28 cellular contexts compared by ENCODE assay signal in the genomic region with DNA sequence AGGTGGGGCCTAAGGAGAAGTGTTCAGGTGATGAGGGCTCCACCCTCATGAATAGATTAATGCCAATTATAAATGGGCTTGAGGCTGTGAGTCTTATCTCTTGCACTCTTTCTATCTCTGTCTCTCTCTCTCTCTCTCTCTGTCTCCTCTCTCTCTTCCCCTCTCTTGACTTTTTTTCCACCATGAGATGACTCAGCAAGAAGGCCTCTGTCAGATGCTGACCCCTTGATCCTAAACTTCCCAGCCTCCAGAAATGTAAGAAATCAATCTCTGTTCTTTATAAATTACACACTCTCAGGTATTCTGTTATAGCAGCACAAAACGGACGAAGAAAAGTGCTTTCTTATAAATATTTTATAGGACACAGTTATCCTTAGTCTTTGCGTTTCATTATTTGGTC.
"Had no signal": no experiment of that assay in that cellular context is flagged by ENCODE, and none has a peak within 500 bp of the region (broad histone marks: within the 10 kb centered on the region; RNA-seq: fewer than 3 reads in every experiment).

No MANE protein-coding gene starts in this region.

- H3K4me3 ChIP-seq: breast epithelium, esophagus squamous epithelium, gastroesophageal sphincter, right atrium auricular region, transverse colon had no signal

- H3K27me3 Mint-ChIP-seq: activated CD4-positive, alpha-beta memory T cell treated with anti-CD3 and anti-CD28 coated beads, Interleukin-2, amount 10 ng/mL, durations not matched to agents 7 days and 5 days; activated CD4-positive, alpha-beta T cell treated with anti-CD3 and anti-CD28 coated beads, Interleukin-2, amount 10 ng/mL, durations not matched to agents 7 days and 5 days; activated T-helper 17 cell treated with anti-CD3 and anti-CD28 coated beads, Interleukin-2, amount 50 U/mL, for 72 hours; natural killer cell treated with Interleukin-12 subunit alpha and Interleukin-12 subunit beta and Interleukin-15 and Interleukin-18, amount 100 ng/mL, for 72 hours; T-helper 17 cell had no signal

- H3K9me3 Mint-ChIP-seq: activated CD4-positive, alpha-beta T cell treated with anti-CD3 and anti-CD28 coated beads, Interleukin-2, amount 10 ng/mL, durations not matched to agents 7 days and 5 days; WTC11 had no signal

- H3K4me1 Mint-ChIP-seq: activated CD4-positive, alpha-beta memory T cell treated with anti-CD3 and anti-CD28 coated beads, Interleukin-2, amount 10 ng/mL, durations not matched to agents 7 days and 5 days; activated CD4-positive, alpha-beta T cell treated with anti-CD3 and anti-CD28 coated beads, Interleukin-2, amount 10 ng/mL, durations not matched to agents 7 days and 5 days; activated T-helper 17 cell treated with anti-CD3 and anti-CD28 coated beads, Interleukin-2, amount 50 U/mL, for 72 hours; T-helper 17 cell; WTC11 had no signal

- H3K27ac ChIP-seq: breast epithelium, epithelial cell of prostate, esophagus squamous epithelium, gastroesophageal sphincter, right atrium auricular region, transverse colon had no signal

- H3K27ac Mint-ChIP-seq: activated CD4-positive, alpha-beta memory T cell treated with anti-CD3 and anti-CD28 coated beads, Interleukin-2, amount 10 ng/mL, durations not matched to agents 7 days and 5 days; activated CD4-positive, alpha-beta T cell treated with anti-CD3 and anti-CD28 coated beads, Interleukin-2, amount 10 ng/mL, durations not matched to agents 7 days and 5 days; activated T-helper 17 cell treated with anti-CD3 and anti-CD28 coated beads, Interleukin-2, amount 50 U/mL, for 72 hours; natural killer cell treated with Interleukin-12 subunit alpha and Interleukin-12 subunit beta and Interleukin-15 and Interleukin-18, amount 100 ng/mL, for 72 hours; T-helper 17 cell; WTC11 had no signal

- DNase-seq: activated CD4-positive, alpha-beta memory T cell treated with anti-CD3 and anti-CD28 coated beads, Interleukin-2, amount 10 ng/mL, durations not matched to agents 7 days and 5 days; activated CD4-positive, alpha-beta T cell treated with anti-CD3 and anti-CD28 coated beads for 1 hour; activated CD4-positive, alpha-beta T cell treated with anti-CD3 and anti-CD28 coated beads, Interleukin-2, amount 10 ng/mL, durations not matched to agents 7 days and 5 days; activated CD8-positive, alpha-beta memory T cell treated with anti-CD3 and anti-CD28 coated beads, Interleukin-2, amount 50 U/mL, for 48 hours; activated gamma-delta T cell treated with Interleukin-2 at 50 U/mL for 16 hours; activated naive CD4-positive, alpha-beta T cell treated with anti-CD3 and anti-CD28 coated beads, Interleukin-2, amount 50 U/mL, for 16 hours; activated T-cell treated with anti-CD3 and anti-CD28 coated beads, Interleukin-2, amount 50 U/mL, for 4 hours; amygdala; central memory CD4-positive, alpha-beta T cell; dermis blood vessel endothelial cell; effector CD4-positive, alpha-beta T cell; esophagus squamous epithelium; head of caudate nucleus; hippocampal formation; kidney; left colon; stimulated activated CD4-positive, alpha-beta T cell treated with anti-CD3 and anti-CD28 coated beads, Interleukin-2, amount 100 ng/mL, for 48 hours; stimulated activated naive CD4-positive, alpha-beta T cell treated with Interleukin-2 at 50 U/mL for 16 hours; T-helper 17 cell; transverse colon had no signal

- H3K36me3 ChIP-seq: breast epithelium, esophagus squamous epithelium, gastroesophageal sphincter, right atrium auricular region, transverse colon had no signal

- H3K4me1 ChIP-seq: breast epithelium, esophagus squamous epithelium, gastroesophageal sphincter, right atrium auricular region had no signal

- H3K9me3 ChIP-seq: breast epithelium, esophagus squamous epithelium, gastroesophageal sphincter, right atrium auricular region, transverse colon had no signal

- FAIRE-seq: colon, kidney had no signal

- H3K27me3 ChIP-seq: breast epithelium, esophagus squamous epithelium, gastroesophageal sphincter, right atrium auricular region, transverse colon had no signal

- H3K36me3 Mint-ChIP-seq: natural killer cell treated with Interleukin-12 subunit alpha and Interleukin-12 subunit beta and Interleukin-15 and Interleukin-18, amount 100 ng/mL, for 72 hours; WTC11 had no signal

- H3K4me3 Mint-ChIP-seq: activated CD4-positive, alpha-beta memory T cell treated with anti-CD3 and anti-CD28 coated beads, Interleukin-2, amount 10 ng/mL, durations not matched to agents 7 days and 5 days; activated CD4-positive, alpha-beta T cell treated with anti-CD3 and anti-CD28 coated beads, Interleukin-2, amount 10 ng/mL, durations not matched to agents 7 days and 5 days; activated T-cell treated with anti-CD3 and anti-CD28 coated beads, Interleukin-2, amount 50 U/mL, for 4 hours; activated T-helper 17 cell treated with anti-CD3 and anti-CD28 coated beads, Interleukin-2, amount 50 U/mL, for 72 hours; natural killer cell treated with Interleukin-12 subunit alpha and Interleukin-12 subunit beta and Interleukin-15 and Interleukin-18, amount 100 ng/mL, for 72 hours; T-helper 17 cell; WTC11 had no signal
